In the genomic region with DNA sequence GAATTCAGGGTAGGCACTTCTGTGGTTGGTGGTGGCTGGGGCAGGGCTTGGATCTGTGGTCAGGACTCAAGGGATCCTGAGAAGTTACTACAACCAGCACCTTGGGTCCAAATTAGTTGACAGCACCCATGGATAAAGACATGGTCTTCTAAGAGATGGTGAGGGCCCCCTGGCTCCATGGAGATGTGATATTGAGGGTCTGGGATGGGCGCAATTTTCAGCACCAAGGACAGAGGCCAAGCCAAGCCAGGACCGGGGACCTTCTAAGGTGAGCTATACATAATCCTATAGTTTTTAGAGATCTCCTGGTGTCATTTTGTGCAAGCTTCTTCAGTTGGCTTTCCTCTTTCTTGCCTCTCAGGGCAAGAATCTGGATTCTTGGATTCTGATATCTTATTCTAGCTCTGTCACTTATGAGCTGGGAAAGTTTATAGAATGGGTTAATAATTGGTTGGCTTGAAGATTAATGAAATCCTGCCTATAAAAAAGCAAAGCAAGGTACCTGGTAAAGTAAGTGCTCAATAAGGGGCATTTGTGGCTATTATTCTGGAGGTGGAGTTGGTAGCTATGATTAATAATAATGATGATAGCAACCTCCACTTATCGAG, we compare ENCODE assay signal across 18 cellular contexts.
DNase-seq lines count a peak whose midpoint lies in the region; ATAC-seq and TF ChIP-seq lines count a peak whose summit lies in the region.
"Had no signal": no experiment of that assay in that cellular context is flagged by ENCODE, and none has a peak within 500 bp of the region (broad histone marks: within the 10 kb centered on the region; RNA-seq: fewer than 3 reads in every experiment).

No MANE protein-coding gene starts in this region.

- no peak for ATAC-seq in HG02571 (IDR thresholded peaks at IDR 0.05; ENCODE audit: unreplicated experiment)
- ATAC-seq: CD8-positive, alpha-beta T cell; left colon had no signal

- H3K27ac Mint-ChIP-seq in activated naive CD4-positive, alpha-beta T cell treated with anti-CD3 and anti-CD28 coated beads for 36 hours: no peak overlapping the region
- no peak overlapping the region for H3K27ac Mint-ChIP-seq in nephron progenitor cell
- H3K27ac Mint-ChIP-seq: activated T-helper 2 cell treated with anti-CD3 and anti-CD28 coated beads, Interferon-gamma antibody, Interleukin-2, Interleukin-4, amounts not matched to agents 10 μg/mL and 5 μg/mL and 100 μg/mL, durations not matched to agents 14 hours and 24 hours and 36 hours; CD8-positive, alpha-beta T cell had no signal

- TF ChIP-seq CTCF in nephron progenitor cell (IDR thresholded peaks at IDR 0.05): no peak

- no peak overlapping the region for H3K4me3 ChIP-seq in adipocyte (ENCODE audit: low read length)
- H3K4me3 ChIP-seq: ovary, uterus had no signal

- intact Hi-C loops in activated naive CD4-positive, alpha-beta T cell treated with anti-CD3 and anti-CD28 coated beads for 36 hours (cut with micrococcal nuclease): no loop called here

- H3K9me3 ChIP-seq in adipocyte (ENCODE audit: control insufficient read depth, low read length): no peaks in the 10 kb centered on the region
- H3K9me3 ChIP-seq: ovary, uterus had no signal

- no peaks in the 10 kb centered on the region for H3K9me3 Mint-ChIP-seq in activated naive CD4-positive, alpha-beta T cell treated with anti-CD3 and anti-CD28 coated beads for 36 hours
- H3K9me3 Mint-ChIP-seq in nephron progenitor cell: no peaks in the 10 kb centered on the region
- H3K9me3 Mint-ChIP-seq: activated T-helper 2 cell treated with anti-CD3 and anti-CD28 coated beads, Interferon-gamma antibody, Interleukin-2, Interleukin-4, amounts not matched to agents 10 μg/mL and 5 μg/mL and 100 μg/mL, durations not matched to agents 14 hours and 24 hours and 36 hours; CD8-positive, alpha-beta T cell had no signal

- no peak overlapping the region for H3K4me3 Mint-ChIP-seq in activated naive CD4-positive, alpha-beta T cell treated with anti-CD3 and anti-CD28 coated beads for 36 hours
- H3K4me3 Mint-ChIP-seq in nephron progenitor cell: no peak overlapping the region
- H3K4me3 Mint-ChIP-seq: CD8-positive, alpha-beta T cell had no signal

- no peaks in the 10 kb centered on the region for H3K4me1 Mint-ChIP-seq in activated naive CD4-positive, alpha-beta T cell treated with anti-CD3 and anti-CD28 coated beads for 36 hours (ENCODE audit: low read depth)
- no peaks in the 10 kb centered on the region for H3K4me1 Mint-ChIP-seq in nephron progenitor cell

- no peaks in the 10 kb centered on the region for H3K4me1 ChIP-seq in adipocyte (ENCODE audit: control insufficient read depth, insufficient read depth, low read length)
- H3K4me1 ChIP-seq: uterus had no signal

- peak; percentile 18 for DNase-seq in activated naive CD4-positive, alpha-beta T cell treated with anti-CD3 and anti-CD28 coated beads for 36 hours
- no peak for DNase-seq in activated naive CD4-positive, alpha-beta T cell treated with anti-CD3 and anti-CD28 coated beads, Interleukin-2, amount 50 U/mL, for 16 hours
- DNase-seq in HuH-7.5 (ENCODE audit: low spot score) (peak; percentile 29), adipocyte (ENCODE audit: low read depth) (peak; percentile 9), nephron progenitor cell (peak; percentile 83), NCI-H1694 (lab: John Stamatoyannopoulos, UW) (no peak), AG08396 (ENCODE audit: low spot score) (no peak)
- DNase-seq: CD8-positive, alpha-beta T cell; cerebellar nuclear complex; EL; left colon; NCI-H2107; NCI-H748 treated with DMSO at 0.1 percent for 48 hours; ovary; SW 1271; uterus had no signal

- CTCF ChIA-PET in activated naive CD4-positive, alpha-beta T cell treated with anti-CD3 and anti-CD28 coated beads for 36 hours (lab: Charles Lee): no interaction called here

- H3K36me3 ChIP-seq in adipocyte (ENCODE audit: control insufficient read depth, insufficient read depth, low read length, severe bottlenecking): no peaks in the 10 kb centered on the region
- H3K36me3 ChIP-seq: ovary, uterus had no signal

- peaks cover 8% of the 10 kb centered on the region for H3K27me3 ChIP-seq in adipocyte (replicated peaks; ENCODE audit: control insufficient read depth, insufficient read depth, low read length)
- H3K27me3 ChIP-seq: ovary, uterus had no signal

- H3K36me3 Mint-ChIP-seq in activated naive CD4-positive, alpha-beta T cell treated with anti-CD3 and anti-CD28 coated beads for 36 hours (ENCODE audit: low read depth): no peaks in the 10 kb centered on the region
- H3K36me3 Mint-ChIP-seq in nephron progenitor cell (ENCODE audit: low read depth): no peaks in the 10 kb centered on the region
- H3K36me3 Mint-ChIP-seq: CD8-positive, alpha-beta T cell had no signal

- no peak overlapping the region for H3K9ac ChIP-seq in adipocyte (ENCODE audit: low read length)

- peaks cover 15% of the 10 kb centered on the region for H3K27me3 Mint-ChIP-seq in activated naive CD4-positive, alpha-beta T cell treated with anti-CD3 and anti-CD28 coated beads for 36 hours (ENCODE audit: low read depth)
- H3K27me3 Mint-ChIP-seq in nephron progenitor cell (ENCODE audit: low read depth, poor library complexity): peaks cover 53% of the 10 kb centered on the region

Comparison
In these comparisons a context has a peak if more than half of its experiments do, and no peak if none do; other contexts are left out.
1. DNase-seq: peak in activated naive CD4-positive, alpha-beta T cell treated with anti-CD3 and anti-CD28 coated beads for 36 hours (single experiment), HuH-7.5 (single experiment), adipocyte (single experiment) and nephron progenitor cell (single experiment); none in activated naive CD4-positive, alpha-beta T cell treated with anti-CD3 and anti-CD28 coated beads, Interleukin-2, amount 50 U/mL, for 16 hours (single experiment), NCI-H1694 (single experiment) and AG08396 (single experiment).